13 cellular contexts compared by ENCODE assay signal in genomic region chr17:18747501-18747900, GRCh38. TPM values are rescaled to one million over a fixed set of nuclear protein-coding genes. Genes with fewer than 3 reads are reported as not detected.
A peak's percentile ranks its signal among the peaks of the same experiment; 100 is the strongest.
DNase-seq lines count a peak whose midpoint lies in the region; FAIRE-seq and TF ChIP-seq lines count a peak whose summit lies in the region.
"Not testable (repeated sequence)": the region's sequence is repeated elsewhere in the genome, so short reads cannot be mapped to it uniquely, and the experiment has no call there.
"Had no signal": no experiment of that assay in that cellular context is flagged by ENCODE, and none has a peak within 500 bp of the region (broad histone marks: within the 10 kb centered on the region; RNA-seq: fewer than 3 reads in every experiment).

No MANE protein-coding gene starts in this region.

- not testable (repeated sequence) for BruUV-seq in endothelial cell of umbilical vein (replicated peaks; lab: Mats Ljungman, UMichigan)

- DNase-seq in amniotic epithelial cell (ENCODE audit: low read depth) (peak; percentile 10), foreskin fibroblast (peak; percentile 15 to 50), left kidney (ENCODE audit: low read depth, low spot score) (peak; percentile 42)
- DNase-seq in endothelial cell of umbilical vein (ENCODE audit: low read depth, low spot score), result not testable (repeated sequence)

- not testable (repeated sequence) for H3K9me3 ChIP-seq in HEK293 (ENCODE audit: control insufficient read depth, insufficient read depth, low read depth, low read length); endothelial cell of umbilical vein (replicated peaks; ENCODE audit: control insufficient read depth, insufficient read depth, low read length)

- intact Hi-C loops in endothelial cell of umbilical vein (cut with micrococcal nuclease), result not testable (repeated sequence)

- CTCF ChIA-PET in HEK293 (lab: Yijun Ruan, JAX); endothelial cell of umbilical vein (lab: Charles Lee): not testable (repeated sequence)

- not testable (repeated sequence) for H3K36me3 ChIP-seq in HEK293 (ENCODE audit: control insufficient read depth in 2 of 2, insufficient read depth in 1 of 2, low read length in 2 of 2); endothelial cell of umbilical vein (ENCODE audit: control insufficient read depth in 2 of 2, extremely low read depth in 1 of 2, insufficient read depth in 2 of 2, low read length in 2 of 2)

- not testable (repeated sequence) for H3K79me2 ChIP-seq in endothelial cell of umbilical vein (ENCODE audit: control insufficient read depth, insufficient read depth, low read length)

- not testable (repeated sequence) for H3K27me3 ChIP-seq in endothelial cell of umbilical vein (ENCODE audit: control insufficient read depth in 2 of 2, insufficient read depth in 2 of 2, low read length in 2 of 2)

- H3K27ac Mint-ChIP-seq in nephron, result peak overlapping the region in 2 of 3 experiments; percentile 73 to 94

- not testable (repeated sequence) for H2AFZ ChIP-seq in endothelial cell of umbilical vein (ENCODE audit: low read depth, low read length)

- not testable (repeated sequence) for H3K4me2 ChIP-seq in endothelial cell of umbilical vein (ENCODE audit: insufficient read depth, low read length)

- peak; percentile 4 for FAIRE-seq in endothelial cell of umbilical vein (lab: Jason Lieb, UNC)

- TF ChIP-seq POLR2A in endothelial cell of umbilical vein (IDR thresholded peaks at IDR 0.05; ENCODE audit: low read depth, low read length), result not testable (repeated sequence)

- not testable (repeated sequence) for H4K20me1 ChIP-seq in endothelial cell of umbilical vein (replicated peaks; ENCODE audit: control insufficient read depth, extremely low read depth, insufficient read depth, low read length)

- not testable (repeated sequence) for H3K4me1 Mint-ChIP-seq in nephron

- not testable (repeated sequence) for H3K4me3 ChIP-seq in HEK293 (ENCODE audit: low read depth, low read length); endothelial cell of umbilical vein (replicated peaks in 1 of 3; ENCODE audit: insufficient read depth in 1 of 3, low read depth in 1 of 3, low read length in 3 of 3); foreskin fibroblast (ENCODE audit: low read depth in 1 of 2, low read length in 2 of 2)

- H3K27ac ChIP-seq in HEK293 (ENCODE audit: extremely low read depth, low read depth, low read length); endothelial cell of umbilical vein (ENCODE audit: insufficient read depth, low read depth, low read length): not testable (repeated sequence)

- H3K9me3 Mint-ChIP-seq in nephron, result not testable (repeated sequence)

- not testable (repeated sequence) for H3K4me1 ChIP-seq in HEK293 (ENCODE audit: control insufficient read depth, insufficient read depth, low read length); endothelial cell of umbilical vein (ENCODE audit: control insufficient read depth, extremely low read depth, insufficient read depth, low read length)

- not testable (repeated sequence) for H3K36me3 Mint-ChIP-seq in nephron (ENCODE audit: low read depth)

- POLR2A ChIA-PET in HEK293 (lab: Yijun Ruan, JAX); endothelial cell of umbilical vein (lab: Charles Lee): not testable (repeated sequence)

- dilution Hi-C loops in endothelial cell of umbilical vein (cut with MboI; ENCODE audit: extremely low pct_ligation_motif_present, low sequenced_read_pairs), result not testable (repeated sequence)

- TF ChIP-seq CTCF in HEK293 (tag by site-specific recombination; IDR thresholded peaks at IDR 0.05); endothelial cell of umbilical vein (IDR thresholded peaks at IDR 0.05; ENCODE audit: extremely low read depth in 1 of 2, insufficient read depth in 1 of 2, low read depth in 1 of 2, low read length in 2 of 2); foreskin fibroblast (IDR thresholded peaks at IDR 0.05; ENCODE audit: low read depth, low read length); nephron (IDR thresholded peaks at IDR 0.05; ENCODE audit: unreplicated experiment in 3 of 3): not testable (repeated sequence)

- not testable (repeated sequence) for H3K9me1 ChIP-seq in endothelial cell of umbilical vein (replicated peaks; ENCODE audit: control insufficient read depth, extremely low read depth, insufficient read depth, low read length)

- not testable (repeated sequence) for H3K27me3 Mint-ChIP-seq in nephron (ENCODE audit: low read depth)

- H3K9ac ChIP-seq in endothelial cell of umbilical vein (replicated peaks; ENCODE audit: extremely low read depth, insufficient read depth, low read length), result not testable (repeated sequence)

- not testable (repeated sequence) for H3K4me3 Mint-ChIP-seq in nephron

TF ChIP-seq in HEK293, 187 proteins besides CTCF, POLR2A, EP300 and RAD21:
- TF ChIP-seq ZNF596 (tag by site-specific recombination; IDR thresholded peaks at IDR 0.05), result 0 out of 2 replicates have a peak, but pooled peaks have one; percentile 22
TF ChIP-seq in HEK293: peak in this region for 1; not testable (repeated sequence) for 186.

RNA-seq across cellular contexts. Expression of gene FBXW10, which starts 3.6 kb away (rescaled TPM):
- not detected in 2 replicates for total RNA-seq in endothelial cell of umbilical vein
- polyA plus RNA-seq in endothelial cell of umbilical vein, result not detected in 2 replicates
- polyA plus RNA-seq in endothelial cell of umbilical vein (2011; cell fraction: cytosol; rRNA removed), result not detected in 2 replicates
- 0.07 and 0.11 TPM in 2 replicates for polyA plus RNA-seq in endothelial cell of umbilical vein (2011; cell fraction: nucleus; rRNA removed)
- not detected in 2 replicates for polyA plus RNA-seq in endothelial cell of umbilical vein (2012)
- polyA minus RNA-seq in endothelial cell of umbilical vein, result not detected in 2 replicates
- polyA minus RNA-seq in endothelial cell of umbilical vein (2011; cell fraction: cytosol; rRNA and poly(A)+ RNA removed), result not detected
- not detected in 2 replicates for polyA minus RNA-seq in endothelial cell of umbilical vein (2011; cell fraction: nucleus; rRNA and poly(A)+ RNA removed)
- total RNA-seq: A172; A673; CD4-positive, CD25-positive, alpha-beta regulatory T cell; CD8-positive, alpha-beta T cell; H1; H7 had no signal
- polyA plus RNA-seq: CD4-positive, CD25-positive, alpha-beta regulatory T cell; GM23248; H1 had no signal

RNA-seq across cellular contexts. Expression of gene TVP23B, which starts 33.5 kb away (rescaled TPM):
- total RNA-seq in endothelial cell of umbilical vein, result 29.6 and 34.4 TPM in 2 replicates
- 11.4 and 16.8 TPM in 2 replicates for polyA plus RNA-seq in endothelial cell of umbilical vein
- 14.1 and 14.9 TPM in 2 replicates for polyA plus RNA-seq in endothelial cell of umbilical vein (2011; cell fraction: cytosol; rRNA removed)
- polyA plus RNA-seq in endothelial cell of umbilical vein (2011; cell fraction: nucleus; rRNA removed), result 12.6 and 18.8 TPM in 2 replicates
- polyA plus RNA-seq in endothelial cell of umbilical vein (2012), result 32.5 and 36.4 TPM in 2 replicates
- 28.1 and 35.9 TPM in 2 replicates for polyA minus RNA-seq in endothelial cell of umbilical vein
- polyA minus RNA-seq in endothelial cell of umbilical vein (2011; cell fraction: cytosol; rRNA and poly(A)+ RNA removed), result 15.9 TPM
- polyA minus RNA-seq in endothelial cell of umbilical vein (2011; cell fraction: nucleus; rRNA and poly(A)+ RNA removed), result 23.8 and 28.3 TPM in 2 replicates
